In genomic region chr4:108903464-108904221, GRCh38 we compare ENCODE assay signal across 25 cellular contexts.
"Had no signal": no experiment of that assay in that cellular context is flagged by ENCODE, and none has a peak within 500 bp of the region (broad histone marks: within the 10 kb centered on the region; RNA-seq: fewer than 3 reads in every experiment).

No MANE protein-coding gene starts in this region.

- H3K9me3 ChIP-seq: SJCRH30 had no signal

- H3K4me3 ChIP-seq: SJCRH30, SK-N-MC had no signal

- ATAC-seq: activated CD8-positive, alpha-beta T cell treated with anti-CD3 and anti-CD28 coated beads for 36 hours; activated T-cell treated with anti-CD3 and anti-CD28 coated beads, Interleukin-2, amount 50 U/mL, for 72 hours; activated T-helper 17 cell treated with anti-CD3 and anti-CD28 coated beads, Interleukin-2, amount 50 U/mL, for 72 hours had no signal

- H3K36me3 ChIP-seq: brain microvascular endothelial cell, SJCRH30 had no signal

- H3K4me1 ChIP-seq: SJCRH30 had no signal

- FAIRE-seq: TTC549 had no signal

- H3K27ac ChIP-seq: brain microvascular endothelial cell, SJCRH30, SK-N-MC had no signal

- DNase-seq: activated CD4-positive, alpha-beta T cell treated with anti-CD3 and anti-CD28 coated beads, Interleukin-2, amount 10 ng/mL, durations not matched to agents 24 days and 14 days; activated CD4-positive, alpha-beta T cell treated with anti-CD3 and anti-CD28 coated beads, Interleukin-2, amount 50 U/mL, for 4 hours; activated CD8-positive, alpha-beta T cell treated with anti-CD3 and anti-CD28 coated beads for 36 hours; activated effector memory CD4-positive, alpha-beta T cell treated with anti-CD3 and anti-CD28 coated beads, Interleukin-2, amount 50 U/mL, for 16 hours; activated naive CD4-positive, alpha-beta T cell; activated naive CD4-positive, alpha-beta T cell treated with anti-CD3 and anti-CD28 coated beads, Interleukin-2, amount 50 U/mL, for 16 hours; activated naive CD8-positive, alpha-beta T cell treated with anti-CD3 and anti-CD28 coated beads for 36 hours; activated T-cell treated with anti-CD3 and anti-CD28 coated beads, Interleukin-2, amount 50 U/mL, for 1 hour; activated T-cell treated with anti-CD3 and anti-CD28 coated beads, Interleukin-2, amount 50 U/mL, for 72 hours; amniotic stem cell; aorta; brain microvascular endothelial cell; NCI-H1092 treated with DMSO at 0.1 percent for 48 hours; NCI-H146; NCI-H187; NCI-H2029 treated with DMSO at 0.1 percent for 48 hours; NCI-H2107; NCI-H2171; NCI-H510A; NCI-H748 treated with DMSO at 0.1 percent for 48 hours; SHP77; SJCRH30 had no signal

- H3K27me3 ChIP-seq: brain microvascular endothelial cell, SJCRH30 had no signal
